8 cellular contexts compared by ENCODE assay signal in the genomic region with DNA sequence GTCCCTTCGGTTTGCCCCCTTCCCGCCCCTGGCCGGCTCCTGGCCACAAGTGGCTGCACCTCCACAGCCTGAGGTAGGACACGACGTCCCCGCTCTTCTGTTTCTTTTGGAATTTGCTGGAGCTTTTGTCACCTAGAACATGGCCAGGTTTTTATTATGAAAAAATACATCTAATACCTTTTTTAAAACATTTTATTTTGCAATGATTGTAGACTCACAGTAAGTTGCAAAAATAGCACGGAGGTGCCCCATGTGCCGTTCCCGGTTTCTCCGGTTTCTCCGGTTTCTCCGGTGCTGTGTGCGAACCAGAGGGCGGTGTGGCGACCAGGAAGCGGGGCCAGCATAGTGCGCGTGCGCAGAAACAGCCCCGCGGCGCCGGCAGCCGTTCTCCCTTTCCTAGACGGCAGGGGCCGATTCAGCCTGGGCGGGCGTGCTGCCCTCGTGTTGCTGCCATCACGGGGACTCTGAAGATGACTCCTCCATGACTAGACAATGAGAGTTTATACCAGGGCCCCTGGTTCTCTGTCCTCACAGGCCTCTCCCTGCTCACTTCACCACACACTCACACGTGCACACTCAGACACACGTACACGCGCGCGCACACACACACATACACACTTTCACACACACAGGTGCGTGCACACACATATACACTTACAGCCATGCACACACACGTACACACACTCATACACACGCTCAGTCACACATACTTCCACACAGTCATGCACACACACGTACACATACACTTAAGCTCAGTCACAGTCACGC.
DNase-seq lines count a peak whose midpoint lies in the region; ATAC-seq and TF ChIP-seq lines count a peak whose summit lies in the region.

No MANE protein-coding gene starts in this region.

- ATAC-seq in left lobe of liver (peak; percentile 88), GM18870 (IDR thresholded peaks at IDR 0.05; ENCODE audit: unreplicated experiment) (no peak)

- peak; percentile 8 for TF ChIP-seq CTCF in HFF-Myc (IDR thresholded peaks at IDR 0.05; ENCODE audit: low read depth, low read length, missing control alignments)

- DNase-seq in DMS53 (lab: John Stamatoyannopoulos, UW) (peak; percentile 94), HFF-Myc (ENCODE audit: extremely low read depth, low read depth) (no peak), NCI-H345 (lab: John Stamatoyannopoulos, UW) (peak; percentile 90), cerebellar cortex (ENCODE audit: low spot score) (peak; percentile 61), left lobe of liver (ENCODE audit: low spot score) (peak; percentile 85)
- DNase-seq in activated CD4-positive, CD25-positive, alpha-beta regulatory T cell treated with anti-CD3 and anti-CD28 coated beads, Interleukin-2, amount 50 U/mL, for 72 hours = peak; percentile 82
- peak; percentile 77 to 82 for DNase-seq in stimulated activated CD4-positive, alpha-beta T cell treated with anti-CD3 and anti-CD28 coated beads, Interleukin-2, amount 100 ng/mL, for 48 hours

- H3K4me3 ChIP-seq in HFF-Myc (replicated peaks; ENCODE audit: low read depth, low read length) = peak overlapping the region; percentile 22
